12 cellular contexts compared by ENCODE assay signal in genomic region chr16:11674818-11675560, GRCh38. TPM values are rescaled to one million over a fixed set of nuclear protein-coding genes. Genes with fewer than 3 reads are reported as not detected.
DNase-seq lines count a peak whose midpoint lies in the region; ATAC-seq and TF ChIP-seq lines count a peak whose summit lies in the region.
"Had no signal": no experiment of that assay in that cellular context is flagged by ENCODE, and none has a peak within 500 bp of the region (broad histone marks: within the 10 kb centered on the region; RNA-seq: fewer than 3 reads in every experiment).

No MANE protein-coding gene starts in this region.

- H3K4me1 ChIP-seq in adipocyte (ENCODE audit: control insufficient read depth, insufficient read depth, low read length) = peaks cover 20% of the 10 kb centered on the region
- H3K4me1 ChIP-seq in transverse colon = peaks cover 12 to 64% (median 21%) of the 10 kb centered on the region in 4 donors

- TF ChIP-seq POLR2A in transverse colon (IDR thresholded peaks at IDR 0.05) = no peak

- H3K4me3 Mint-ChIP-seq in activated naive CD8-positive, alpha-beta T cell = no peak overlapping the region
- no peak overlapping the region for H3K4me3 Mint-ChIP-seq in activated naive CD8-positive, alpha-beta T cell treated with anti-CD3 and anti-CD28 coated beads, Interleukin-2, amount 50 U/mL, for 24 hours

- H3K27me3 ChIP-seq in adipocyte (replicated peaks; ENCODE audit: control insufficient read depth, insufficient read depth, low read length) (no peaks in the 10 kb centered on the region), transverse colon (no peaks in the 10 kb centered on the region)
- H3K27me3 ChIP-seq: foreskin keratinocyte, ovary had no signal

- in situ Hi-C loops in transverse colon (cut with MboI; ENCODE audit: low pct_ligation_motif_present in 1 of 4, low pct_unique_long_range_greater_than_20kb in 1 of 4, low sequenced_read_pairs in 3 of 4) = no loop called here
- in situ Hi-C loops in KBM-7 (cut with MboI; ENCODE audit: low pct_unique_long_range_greater_than_20kb, low sequenced_read_pairs) = loop anchor here (25.0 kb wide), 1 partner anchor 713 kb away; no protein-coding TSS in a partner anchor

- intact Hi-C loops in left colon (cut with DNase I, micrococcal nuclease) = no loop called here
- intact Hi-C loops in transverse colon (cut with DNase I; ENCODE audit: low total_unique reads) = no loop called here

- H3K36me3 Mint-ChIP-seq in activated naive CD8-positive, alpha-beta T cell = no peaks in the 10 kb centered on the region
- peaks cover 11% of the 10 kb centered on the region for H3K36me3 Mint-ChIP-seq in activated naive CD8-positive, alpha-beta T cell treated with anti-CD3 and anti-CD28 coated beads, Interleukin-2, amount 50 U/mL, for 24 hours (ENCODE audit: low read depth)

- no peak for ATAC-seq in activated naive CD8-positive, alpha-beta T cell treated with anti-CD3 and anti-CD28 coated beads, Interleukin-2, amount 50 U/mL, for 24 hours
- ATAC-seq in left colon = peak; percentile 15
- no peak for ATAC-seq in HG03045 (IDR thresholded peaks at IDR 0.05; ENCODE audit: unreplicated experiment)

- TF ChIP-seq CTCF in transverse colon (IDR thresholded peaks at IDR 0.05) = no peak

- H3K27me3 Mint-ChIP-seq in activated naive CD8-positive, alpha-beta T cell = no peaks in the 10 kb centered on the region
- H3K27me3 Mint-ChIP-seq in activated naive CD8-positive, alpha-beta T cell treated with anti-CD3 and anti-CD28 coated beads, Interleukin-2, amount 50 U/mL, for 24 hours = no peaks in the 10 kb centered on the region

- H3K4me3 ChIP-seq in adipocyte (ENCODE audit: low read length) = no peak overlapping the region
- no peak overlapping the region for H3K4me3 ChIP-seq in transverse colon
- H3K4me3 ChIP-seq: ovary had no signal

- H3K9me3 Mint-ChIP-seq in activated naive CD8-positive, alpha-beta T cell (ENCODE audit: low read depth) = no peaks in the 10 kb centered on the region
- no peaks in the 10 kb centered on the region for H3K9me3 Mint-ChIP-seq in activated naive CD8-positive, alpha-beta T cell treated with anti-CD3 and anti-CD28 coated beads, Interleukin-2, amount 50 U/mL, for 24 hours

- H3K9ac ChIP-seq in adipocyte (ENCODE audit: low read length) = no peak overlapping the region

- peaks cover 45% of the 10 kb centered on the region for H3K36me3 ChIP-seq in adipocyte (ENCODE audit: control insufficient read depth, insufficient read depth, low read length, severe bottlenecking)
- peaks cover 0 to 9% (median 0%) of the 10 kb centered on the region in 4 donors for H3K36me3 ChIP-seq in transverse colon
- H3K36me3 ChIP-seq: ovary had no signal

- DNase-seq in activated naive CD8-positive, alpha-beta T cell treated with anti-CD3 and anti-CD28 coated beads, Interleukin-2, amount 50 U/mL, for 24 hours = no peak
- DNase-seq in adipocyte (ENCODE audit: low read depth) = peak; percentile 20
- DNase-seq in left colon = no peak
- DNase-seq in transverse colon = no peak
- DNase-seq in KBM-7 = no peak
- DNase-seq in activated CD4-positive, alpha-beta T cell treated with anti-CD3 and anti-CD28 coated beads, Interleukin-2, amount 50 U/mL, for 1 hour = no peak
- DNase-seq: foreskin keratinocyte, NCI-H526 had no signal

- no peak for TF ChIP-seq EP300 in transverse colon (IDR thresholded peaks at IDR 0.05; ENCODE audit: low read depth)

- 19 to 48% methylated on average over 4 to 14 of the region's 15 CpGs for WGBS in transverse colon (ENCODE audit: low coverage in 1 of 2), 2 donors

- H3K9me3 ChIP-seq in adipocyte (ENCODE audit: control insufficient read depth, low read length) (no peaks in the 10 kb centered on the region), transverse colon (no peaks in the 10 kb centered on the region)
- H3K9me3 ChIP-seq: ovary had no signal

- peak overlapping the region in 3 of 4 donors; percentile 8 to 22 (median 20) for H3K27ac ChIP-seq in transverse colon
- H3K27ac ChIP-seq: C4-2B, foreskin keratinocyte, ovary had no signal

- peaks cover 76% of the 10 kb centered on the region for H3K4me1 Mint-ChIP-seq in activated naive CD8-positive, alpha-beta T cell (ENCODE audit: low read depth)
- H3K4me1 Mint-ChIP-seq in activated naive CD8-positive, alpha-beta T cell treated with anti-CD3 and anti-CD28 coated beads, Interleukin-2, amount 50 U/mL, for 24 hours = peaks cover 71% of the 10 kb centered on the region

- peak overlapping the region; percentile 77 for H3K27ac Mint-ChIP-seq in activated naive CD8-positive, alpha-beta T cell
- H3K27ac Mint-ChIP-seq in activated naive CD8-positive, alpha-beta T cell treated with anti-CD3 and anti-CD28 coated beads, Interleukin-2, amount 50 U/mL, for 24 hours = no peak overlapping the region

RNA-seq across cellular contexts. Expression of gene SNN, which starts 6.7 kb away (rescaled TPM):
- total RNA-seq in left colon = 1 to 10 TPM; 2.4 to 7.6 TPM
- 10 to 100 TPM in 2 of 4 donors, 1 to 10 TPM in 2; 4.9 to 12.3 (median 8.6) TPM for total RNA-seq in transverse colon
